8 cellular contexts compared by ENCODE assay signal in genomic region chr1:47432071-47433036, GRCh38. TPM values are rescaled to one million over a fixed set of nuclear protein-coding genes. Genes with fewer than 3 reads are reported as not detected.
A peak's percentile ranks its signal among the peaks of the same experiment; 100 is the strongest.
DNase-seq lines count a peak whose midpoint lies in the region; ATAC-seq and TF ChIP-seq lines count a peak whose summit lies in the region.

No MANE protein-coding gene starts in this region.

- peak; percentile 32 for ATAC-seq in GM21619 (IDR thresholded peaks at IDR 0.05; ENCODE audit: unreplicated experiment)
- peak; percentile 56 for ATAC-seq in stimulated activated naive CD8-positive, alpha-beta T cell treated with anti-CD3 and anti-CD28 coated beads, Interleukin-15, amount 100 ng/mL, for 72 hours
- ATAC-seq in HG03469 (IDR thresholded peaks at IDR 0.05; ENCODE audit: unreplicated experiment): no peak

- H3K36me3 Mint-ChIP-seq in mesothelial cell of epicardium: no peaks in the 10 kb centered on the region

- peak overlapping the region; percentile 29 for H3K4me3 Mint-ChIP-seq in mesothelial cell of epicardium
- H3K4me3 Mint-ChIP-seq in stimulated activated naive CD8-positive, alpha-beta T cell treated with anti-CD3 and anti-CD28 coated beads, Interleukin-15, amount 100 ng/mL, for 72 hours: peak overlapping the region; percentile 46 to 68

- H3K4me1 Mint-ChIP-seq in mesothelial cell of epicardium: peaks cover 22% of the 10 kb centered on the region
- H3K4me1 Mint-ChIP-seq in stimulated activated naive CD8-positive, alpha-beta T cell treated with anti-CD3 and anti-CD28 coated beads, Interleukin-15, amount 100 ng/mL, for 72 hours: peaks cover 52% of the 10 kb centered on the region

- no peaks in the 10 kb centered on the region for H3K9me3 Mint-ChIP-seq in mesothelial cell of epicardium
- H3K9me3 Mint-ChIP-seq in stimulated activated naive CD8-positive, alpha-beta T cell treated with anti-CD3 and anti-CD28 coated beads, Interleukin-15, amount 100 ng/mL, for 72 hours: no peaks in the 10 kb centered on the region

- TF ChIP-seq CTCF in mesothelial cell of epicardium (IDR thresholded peaks at IDR 0.05; ENCODE audit: unreplicated experiment): peak; percentile 80

- DNase-seq in C1 segment of cervical spinal cord (lab: John Stamatoyannopoulos, UW): peak in 12 of 14 donors; percentile 7 to 61 (median 32)
- peak; percentile 83 for DNase-seq in NCI-H748 (lab: John Stamatoyannopoulos, UW; ENCODE audit: unreplicated experiment)
- DNase-seq in activated CD8-positive, alpha-beta memory T cell treated with anti-CD3 and anti-CD28 coated beads, Interleukin-2, amount 50 U/mL, for 24 hours (ENCODE audit: extremely low read depth): peak; percentile 28
- peak; percentile 84 for DNase-seq in epidermal melanocyte (ENCODE audit: insufficient read length, low spot score)
- peak in 1 of 2 experiments; percentile 85 for DNase-seq in mesothelial cell of epicardium (ENCODE audit: low spot score in 2 of 2, unreplicated experiment in 2 of 2)
- peak; percentile 57 to 63 for DNase-seq in stimulated activated naive CD8-positive, alpha-beta T cell treated with anti-CD3 and anti-CD28 coated beads, Interleukin-15, amount 100 ng/mL, for 72 hours

- peaks cover 95% of the 10 kb centered on the region for H3K27me3 Mint-ChIP-seq in mesothelial cell of epicardium (ENCODE audit: low read depth)
- H3K27me3 Mint-ChIP-seq in stimulated activated naive CD8-positive, alpha-beta T cell treated with anti-CD3 and anti-CD28 coated beads, Interleukin-15, amount 100 ng/mL, for 72 hours: peaks cover 73% of the 10 kb centered on the region

- H3K27ac Mint-ChIP-seq in mesothelial cell of epicardium: no peak overlapping the region
- no peak overlapping the region for H3K27ac Mint-ChIP-seq in stimulated activated naive CD8-positive, alpha-beta T cell treated with anti-CD3 and anti-CD28 coated beads, Interleukin-15, amount 100 ng/mL, for 72 hours

RNA-seq across cellular contexts. Expression of gene FOXD2, which starts 5.5 kb away (rescaled TPM):
- 0.60 to 0.98 TPM (median 0.77 TPM) in 3 replicates for total RNA-seq in mesothelial cell of epicardium

RNA-seq across cellular contexts. Expression of gene FOXE3, which starts 16.3 kb away (rescaled TPM):
- not detected in 3 replicates for total RNA-seq in mesothelial cell of epicardium
